In genomic region chr4:6603128-6603527, GRCh38 we compare ENCODE assay signal across 25 cellular contexts. TPM values are rescaled to one million over a fixed set of nuclear protein-coding genes. Genes with fewer than 3 reads are reported as not detected.
A peak's percentile ranks its signal among the peaks of the same experiment; 100 is the strongest.
DNase-seq lines count a peak whose midpoint lies in the region; ATAC-seq, FAIRE-seq and TF ChIP-seq lines count a peak whose summit lies in the region.
"Had no signal": no experiment of that assay in that cellular context is flagged by ENCODE, and none has a peak within 500 bp of the region (broad histone marks: within the 10 kb centered on the region; RNA-seq: fewer than 3 reads in every experiment).

No MANE protein-coding gene starts in this region.

- H3K79me2 ChIP-seq in K562 (ENCODE audit: control insufficient read depth, insufficient read depth, low read length): no peaks in the 10 kb centered on the region

- no peak overlapping the region for H4K8ac ChIP-seq in neuronal stem cell (ENCODE audit: low read depth, low read length)

- no peak overlapping the region for H3K14ac ChIP-seq in neuronal stem cell (ENCODE audit: low read length)

- H3K9ac ChIP-seq in BLaER1 treated with 17β-estradiol and CSF1 and Interleukin-3, amounts not matched to agents 10 nM and 100 nM: no peak overlapping the region
- H3K9ac ChIP-seq in K562 (ENCODE audit: insufficient read depth in 1 of 2, low read depth in 2 of 2, low read length in 2 of 2): no peak overlapping the region
- H3K9ac ChIP-seq in neuronal stem cell (ENCODE audit: low read depth, low read length, poor library complexity): no peak overlapping the region

- peak overlapping the region in 4 of 11 experiments; percentile 34 to 76 (median 58); a peak in 6 of 22 replicates for H3K27ac ChIP-seq in BLaER1 treated with 17β-estradiol and CSF1 and Interleukin-3, amounts not matched to agents 10 nM and 100 nM
- H3K27ac ChIP-seq in K562 (ENCODE audit: extremely low read depth, low read depth, low read length): no peak overlapping the region
- no peak overlapping the region for H3K27ac ChIP-seq in neuronal stem cell (replicated peaks; ENCODE audit: low read length)
- H3K27ac ChIP-seq: A549, C4-2B had no signal

- H3K4me1 ChIP-seq in BLaER1 treated with 17β-estradiol and CSF1 and Interleukin-3, amounts not matched to agents 10 nM and 100 nM: peaks cover 12 to 85% (median 73%) of the 10 kb centered on the region in 10 experiments
- H3K4me1 ChIP-seq in K562 (replicated peaks in 1 of 2; ENCODE audit: control insufficient read depth in 2 of 2, insufficient read depth in 2 of 2, low read length in 2 of 2) (peaks cover 0 to 4% of the 10 kb centered on the region in 2 experiments; a peak in 1 of 5 replicates), neuronal stem cell (ENCODE audit: control insufficient read depth in 2 of 2, insufficient read depth in 1 of 2, low read depth in 1 of 2, low read length in 2 of 2) (no peaks in the 10 kb centered on the region)
- H3K4me1 ChIP-seq: A549, BE2C, Caco-2, HAP-1 had no signal

- H3K9me3 ChIP-seq in BLaER1 treated with 17β-estradiol and CSF1 and Interleukin-3, amounts not matched to agents 10 nM and 100 nM (replicated peaks in 1 of 11): peaks cover 8 to 22% (median 10%) of the 10 kb centered on the region in 11 experiments; a peak in 21 of 22 replicates
- H3K9me3 ChIP-seq in K562 (replicated peaks; ENCODE audit: control insufficient read depth, insufficient read depth, low read depth, low read length) (no peaks in the 10 kb centered on the region), neuronal stem cell (replicated peaks in 1 of 2; ENCODE audit: control insufficient read depth in 2 of 2, insufficient read depth in 1 of 2, low read depth in 1 of 2, low read length in 2 of 2) (peaks cover 6 to 16% of the 10 kb centered on the region in 2 donors), MG63 (no peaks in the 10 kb centered on the region)
- H3K9me3 ChIP-seq: A549, BE2C had no signal

- H3K4me3 ChIP-seq in BLaER1 treated with 17β-estradiol and CSF1 and Interleukin-3, amounts not matched to agents 10 nM and 100 nM: no peak overlapping the region
- H3K4me3 ChIP-seq in K562 (no peak overlapping the region), neuronal stem cell (ENCODE audit: low read length in 2 of 2) (no peak overlapping the region), MG63 (no peak overlapping the region)
- H3K4me3 ChIP-seq: A549, GM12878, HAP-1 had no signal

- 73% methylated on average over 8 of the region's 12 CpGs for WGBS in K562 (ENCODE audit: insufficient coverage, low coverage, missing lambda C conversion rate)
- no CpG with 5 or more reads among the region's 12 CpGs for WGBS in neuronal stem cell (ENCODE audit: extremely low coverage in 2 of 2, insufficient read length in 2 of 2, insufficient replicate concordance in 1 of 2), 2 donors

- peaks cover 56% of the 10 kb centered on the region for H3K36me3 Mint-ChIP-seq in activated CD4-positive, alpha-beta memory T cell treated with anti-CD3 and anti-CD28 coated beads for 36 hours

- peak overlapping the region; percentile 48 for H3K18ac ChIP-seq in neuronal stem cell (ENCODE audit: low read length)

- no peak overlapping the region for H2BK120ac ChIP-seq in neuronal stem cell (ENCODE audit: low read depth, low read length)

- no peak overlapping the region for H3K4me3 Mint-ChIP-seq in activated CD4-positive, alpha-beta memory T cell treated with anti-CD3 and anti-CD28 coated beads for 36 hours
- H3K4me3 Mint-ChIP-seq: CD4-positive, CD25-positive, alpha-beta regulatory T cell; CD8-positive, alpha-beta T cell; HFFc6 had no signal

- H3K27ac Mint-ChIP-seq in activated CD4-positive, alpha-beta memory T cell treated with anti-CD3 and anti-CD28 coated beads for 36 hours: no peak overlapping the region
- H3K27ac Mint-ChIP-seq: CD4-positive, CD25-positive, alpha-beta regulatory T cell; CD8-positive, alpha-beta T cell; HFFc6 had no signal

- H4K20me1 ChIP-seq in BLaER1 treated with 17β-estradiol and CSF1 and Interleukin-3, amounts not matched to agents 10 nM and 100 nM: peaks cover 0 to 11% (median 0%) of the 10 kb centered on the region in 11 experiments; a peak in 3 of 22 replicates
- no peaks in the 10 kb centered on the region for H4K20me1 ChIP-seq in K562 (replicated peaks; ENCODE audit: control insufficient read depth, insufficient read depth, low read length)

- no peak overlapping the region for H2BK5ac ChIP-seq in neuronal stem cell (ENCODE audit: low read length)

- peaks cover 7% of the 10 kb centered on the region for H3K4me1 Mint-ChIP-seq in activated CD4-positive, alpha-beta memory T cell treated with anti-CD3 and anti-CD28 coated beads for 36 hours (ENCODE audit: low read depth)

- no peak for TF ChIP-seq POLR2A in K562 (conservative IDR thresholded peaks at IDR 0.05)

- intact Hi-C loops in K562 (cut with micrococcal nuclease): no loop called here
- intact Hi-C loops in activated CD4-positive, alpha-beta memory T cell treated with anti-CD3 and anti-CD28 coated beads for 36 hours (cut with micrococcal nuclease): no loop called here

- BruUV-seq in K562 (replicated peaks; lab: Mats Ljungman, UMichigan): no TSS peak

- TF ChIP-seq EP300 in K562 (IDR thresholded peaks at IDR 0.05; ENCODE audit: low read length): no peak

- H3K36me3 ChIP-seq in BLaER1 treated with 17β-estradiol and CSF1 and Interleukin-3, amounts not matched to agents 10 nM and 100 nM: peaks cover 31 to 86% (median 53%) of the 10 kb centered on the region in 11 experiments
- H3K36me3 ChIP-seq in K562 (ENCODE audit: control insufficient read depth, insufficient read depth, low read length): peaks cover 3% of the 10 kb centered on the region; the same call in 1 of the 3 replicates
- H3K36me3 ChIP-seq in neuronal stem cell (replicated peaks in 1 of 2; ENCODE audit: control insufficient read depth in 2 of 2, insufficient read depth in 2 of 2, low read length in 2 of 2): peaks cover 2 to 15% of the 10 kb centered on the region in 2 donors
- no peaks in the 10 kb centered on the region for H3K36me3 ChIP-seq in MG63
- H3K36me3 ChIP-seq: BE2C, HAP-1 had no signal

- no peak for TF ChIP-seq CTCF in K562 (IDR thresholded peaks at IDR 0.05 in 2 of 3, conservative IDR thresholded peaks at IDR 0.05 in 1 of 3; ENCODE audit: insufficient read depth in 2 of 3, low read depth in 1 of 3, low read length in 3 of 3)

- no peak for TF ChIP-seq RAD21 in K562 (CRISPR knock-in tag; conservative IDR thresholded peaks at IDR 0.05 in 1 of 2, IDR thresholded peaks at IDR 0.05 in 1 of 2)

- DNase-seq in K562 (ENCODE audit: extremely low read depth in 1 of 4, low spot score in 3 of 4): no peak
- DNase-seq in neuronal stem cell (ENCODE audit: low spot score): no peak
- no peak for DNase-seq in NCI-H146 (lab: John Stamatoyannopoulos, UW)
- DNase-seq in activated CD4-positive, alpha-beta memory T cell treated with anti-CD3 and anti-CD28 coated beads for 36 hours: no peak
- no peak for DNase-seq in MG63
- no peak for DNase-seq in HuH-7 (ENCODE audit: low spot score)
- DNase-seq: 8988T; ACHN; AML-193; BE2C; Caco-2; CD4-positive, CD25-positive, alpha-beta regulatory T cell; CD8-positive, alpha-beta T cell; DMS153; DND-41; GOT3; HFFc6 had no signal

- H2AFZ ChIP-seq in K562 (ENCODE audit: low read depth, low read length) (no peak overlapping the region), neuronal stem cell (ENCODE audit: low read length) (no peak overlapping the region)

- H2BK15ac ChIP-seq in neuronal stem cell (ENCODE audit: low read length): no peak overlapping the region

- H3K4me2 ChIP-seq in BLaER1 treated with 17β-estradiol and CSF1 and Interleukin-3, amounts not matched to agents 10 nM and 100 nM: peak overlapping the region in 8 of 11 experiments; percentile 59 to 86 (median 79); a peak in 13 of 22 replicates
- H3K4me2 ChIP-seq in K562 (ENCODE audit: insufficient read depth, low read length) (no peak overlapping the region), neuronal stem cell (ENCODE audit: insufficient read depth, low read length, poor library complexity, severe bottlenecking) (no peak overlapping the region)
- H3K4me2 ChIP-seq: A549 had no signal

- no peak for ATAC-seq in K562
- ATAC-seq: A549; CD8-positive, alpha-beta T cell; GM12878 had no signal

- no peak overlapping the region for H2BK12ac ChIP-seq in neuronal stem cell (ENCODE audit: low read length)

- H3K27me3 ChIP-seq in BLaER1 treated with 17β-estradiol and CSF1 and Interleukin-3, amounts not matched to agents 10 nM and 100 nM: no peaks in the 10 kb centered on the region
- H3K27me3 ChIP-seq in K562 (ENCODE audit: control insufficient read depth in 2 of 2, insufficient read depth in 2 of 2, low read length in 2 of 2): no peaks in the 10 kb centered on the region
- no peaks in the 10 kb centered on the region for H3K27me3 ChIP-seq in neuronal stem cell (ENCODE audit: control insufficient read depth in 3 of 3, insufficient read depth in 3 of 3, low read depth in 1 of 3, low read length in 3 of 3)
- no peaks in the 10 kb centered on the region for H3K27me3 ChIP-seq in MG63
- H3K27me3 ChIP-seq: BE2C had no signal

- H3K79me1 ChIP-seq in neuronal stem cell (ENCODE audit: low read depth, low read length): no peaks in the 10 kb centered on the region

- in situ Hi-C loops in K562 (cut with MboI): no loop called here

- CTCF ChIA-PET in K562 (lab: Yijun Ruan, JAX; ENCODE audit: low intra/inter-chr PET ratio): no interaction called here
- CTCF ChIA-PET in activated CD4-positive, alpha-beta memory T cell treated with anti-CD3 and anti-CD28 coated beads for 36 hours (lab: Charles Lee): no interaction called here

- peaks cover 23% of the 10 kb centered on the region for H3K9me3 Mint-ChIP-seq in activated CD4-positive, alpha-beta memory T cell treated with anti-CD3 and anti-CD28 coated beads for 36 hours

- H4K91ac ChIP-seq in neuronal stem cell (ENCODE audit: low read depth, low read length, poor library complexity): no peak overlapping the region

- FAIRE-seq in K562 (lab: Jason Lieb, UNC): no peak
- FAIRE-seq: A549, G401.6, GM12878, GM19239, H54 had no signal

- H3K27me3 Mint-ChIP-seq in activated CD4-positive, alpha-beta memory T cell treated with anti-CD3 and anti-CD28 coated beads for 36 hours: no peaks in the 10 kb centered on the region
- H3K27me3 Mint-ChIP-seq: CD4-positive, CD25-positive, alpha-beta regulatory T cell had no signal

- H3K9me1 ChIP-seq in K562 (ENCODE audit: control insufficient read depth, insufficient read depth, low read length): no peaks in the 10 kb centered on the region

- peak overlapping the region; percentile 25 for H3K23ac ChIP-seq in neuronal stem cell (ENCODE audit: low read depth, low read length, poor library complexity)

- POLR2A ChIA-PET in K562 (lab: Yijun Ruan, JAX): interaction anchor here (0.7 kb wide), 2 partner anchors 9 to 116 kb away, joined by 3 read pairs; no protein-coding TSS in a partner anchor
- POLR2A ChIA-PET in activated CD4-positive, alpha-beta memory T cell treated with anti-CD3 and anti-CD28 coated beads for 36 hours (lab: Charles Lee): no interaction called here

- no peak overlapping the region for H3K4ac ChIP-seq in neuronal stem cell (ENCODE audit: low read length)

- no peak overlapping the region for H2AK5ac ChIP-seq in neuronal stem cell (ENCODE audit: low read depth, low read length)

RNA-seq across cellular contexts. Expression of gene MAN2B2, which starts 28.1 kb away (rescaled TPM):
- total RNA-seq in K562 (2011; cell fraction: chromatin; rRNA removed; ENCODE audit: low replicate concordance): 7.7 and 16.2 TPM in 2 replicates
- total RNA-seq in K562 (2011; cell fraction: nucleolus; rRNA removed): 17.6 and 18.3 TPM in 2 replicates
- total RNA-seq in K562 (2011; cell fraction: nucleoplasm; rRNA removed): 12.6 TPM in 2 replicates
- total RNA-seq in K562 (2014; rRNA removed) (5.3 and 6.0 TPM in 2 replicates), K562 (2014; rRNA removed; fragmentation: Illumina TruSeq; extraction: Trizol) (1.7 TPM in 2 replicates), K562 (2015; rRNA removed; fragmentation: Illumina TruSeq; extraction: Trizol) (3.8 and 4.1 TPM in 2 replicates), K562 (2021) (8.5 and 8.8 TPM in 2 replicates)
- polyA plus RNA-seq in K562 (2011; rRNA removed) (2.5 and 3.7 TPM in 2 replicates), K562 (2014; fragmentation: Illumina TruSeq; extraction: Trizol) (3.7 and 4.8 TPM in 2 replicates), K562 (2014; fragmentation: Nextera tagmentation; extraction: Ambion mirVana) (under 1 TPM; 0.21 to 0.27 TPM), K562 (2014; rRNA removed) (4.2 and 4.9 TPM in 2 replicates)
- 3.8 and 8.3 TPM in 2 replicates for polyA plus RNA-seq in K562 (2011; cell fraction: cytosol; rRNA removed)
- polyA plus RNA-seq in K562 (2011; cell fraction: nucleus; rRNA removed): 8.0 and 12.5 TPM in 2 replicates
- polyA plus RNA-seq in K562 (2012): 5.9 and 18.3 TPM in 2 replicates
- 2.5 and 3.6 TPM in 2 replicates for polyA minus RNA-seq in K562 (2011; rRNA and poly(A)+ RNA removed)
- 6.9 and 13.0 TPM in 2 replicates for polyA minus RNA-seq in K562 (2011; cell fraction: cytosol; rRNA and poly(A)+ RNA removed)
- polyA minus RNA-seq in K562 (2011; cell fraction: nucleus; rRNA and poly(A)+ RNA removed): 5.7 and 6.0 TPM in 2 replicates
- 3.9 TPM for polyA plus RNA-seq in neuronal stem cell (2013, experiment 1 of 2)
- 4.0 TPM for polyA plus RNA-seq in neuronal stem cell (2013, experiment 2 of 2)
- total RNA-seq in activated CD4-positive, alpha-beta memory T cell treated with anti-CD3 and anti-CD28 coated beads for 36 hours: 10 to 100 TPM; 16.5 to 18.0 TPM
- 2.8 and 5.0 TPM in 2 replicates for total RNA-seq in MG63 (2014; rRNA removed; shearing (Covaris generic); ENCODE audit: low replicate concordance)

RNA-seq across cellular contexts. Expression of gene MRFAP1, which starts 37.4 kb away (rescaled TPM):
- 15.5 and 27.2 TPM in 2 replicates for total RNA-seq in K562 (2011; cell fraction: chromatin; rRNA removed; ENCODE audit: low replicate concordance)
- 14.7 and 15.3 TPM in 2 replicates for total RNA-seq in K562 (2011; cell fraction: nucleolus; rRNA removed)
- 23.0 and 24.2 TPM in 2 replicates for total RNA-seq in K562 (2011; cell fraction: nucleoplasm; rRNA removed)
- total RNA-seq in K562 (2014; rRNA removed) (147 and 234 TPM in 2 replicates), K562 (2014; rRNA removed; fragmentation: Illumina TruSeq; extraction: Trizol) (151 and 173 TPM in 2 replicates), K562 (2015; rRNA removed; fragmentation: Illumina TruSeq; extraction: Trizol) (163 and 171 TPM in 2 replicates), K562 (2021) (257 and 270 TPM in 2 replicates)
- polyA plus RNA-seq in K562 (2011; rRNA removed) (123 and 143 TPM in 2 replicates), K562 (2014; fragmentation: Illumina TruSeq; extraction: Trizol) (185 and 221 TPM in 2 replicates), K562 (2014; fragmentation: Nextera tagmentation; extraction: Ambion mirVana) (10 to 100 TPM; 46.0 to 59.9 TPM), K562 (2014; rRNA removed) (251 and 255 TPM in 2 replicates)
- 93.5 and 146 TPM in 2 replicates for polyA plus RNA-seq in K562 (2011; cell fraction: cytosol; rRNA removed)
- 74.4 and 83.5 TPM in 2 replicates for polyA plus RNA-seq in K562 (2011; cell fraction: nucleus; rRNA removed)
- 285 and 344 TPM in 2 replicates for polyA plus RNA-seq in K562 (2012)
- 49.7 and 58.2 TPM in 2 replicates for polyA minus RNA-seq in K562 (2011; rRNA and poly(A)+ RNA removed)
- 37.6 and 63.5 TPM in 2 replicates for polyA minus RNA-seq in K562 (2011; cell fraction: cytosol; rRNA and poly(A)+ RNA removed)
- polyA minus RNA-seq in K562 (2011; cell fraction: nucleus; rRNA and poly(A)+ RNA removed): 13.9 and 29.2 TPM in 2 replicates
- polyA plus RNA-seq in neuronal stem cell (2013, experiment 1 of 2): 198 TPM
- 203 TPM for polyA plus RNA-seq in neuronal stem cell (2013, experiment 2 of 2)
- 100 to 1,000 TPM; 122 to 130 TPM for total RNA-seq in activated CD4-positive, alpha-beta memory T cell treated with anti-CD3 and anti-CD28 coated beads for 36 hours
- 155 and 175 TPM in 2 replicates for total RNA-seq in MG63 (2014; rRNA removed; shearing (Covaris generic); ENCODE audit: low replicate concordance)

Comparison
In these comparisons a context has a peak if more than half of its experiments do, and no peak if none do; other contexts are left out.
1. H3K4me2 ChIP-seq: peak in BLaER1 treated with 17β-estradiol and CSF1 and Interleukin-3, amounts not matched to agents 10 nM and 100 nM (8 of 11); none in K562 (single experiment) and neuronal stem cell (single experiment).